In genomic region chr9:92807031-92807756, GRCh38 we compare ENCODE assay signal across 1 cellular context.
TF ChIP-seq lines count a peak whose summit lies in the region.

No MANE protein-coding gene starts in this region.

TF ChIP-seq in IMR-90, 13 proteins besides CTCF, POLR2A, EP300 and RAD21:
- TF ChIP-seq FOS (IDR thresholded peaks at IDR 0.05; ENCODE audit: low read depth, low read length) (no peak), USF2 (IDR thresholded peaks at IDR 0.05; ENCODE audit: low read depth, low read length) (no peak), NFE2L2 (IDR thresholded peaks at IDR 0.05; ENCODE audit: low read depth, low read length) (no peak), CHD1 (IDR thresholded peaks at IDR 0.05; ENCODE audit: low read depth, low read length) (no peak), SMC3 (IDR thresholded peaks at IDR 0.05; ENCODE audit: low read depth, low read length) (no peak), RFX5 (IDR thresholded peaks at IDR 0.05; ENCODE audit: low read depth, low read length) (no peak), BHLHE40 (IDR thresholded peaks at IDR 0.05; ENCODE audit: low read depth, low read length) (no peak), MAFK (IDR thresholded peaks at IDR 0.05; ENCODE audit: low read depth, low read length) (no peak), MAZ (IDR thresholded peaks at IDR 0.05; ENCODE audit: borderline replicate concordance, low read depth, low read length) (no peak), RCOR1 (IDR thresholded peaks at IDR 0.05; ENCODE audit: insufficient replicate concordance, low read length) (no peak), CEBPB (IDR thresholded peaks at IDR 0.05; ENCODE audit: low read depth, low read length) (no peak), MXI1 (IDR thresholded peaks at IDR 0.05; ENCODE audit: borderline replicate concordance, low read depth, low read length) (no peak), ELK1 (IDR thresholded peaks at IDR 0.05; ENCODE audit: borderline replicate concordance, low read depth, low read length) (no peak)
TF ChIP-seq in IMR-90: peak in this region for 0.
